14 cellular contexts compared by ENCODE assay signal in the genomic region with DNA sequence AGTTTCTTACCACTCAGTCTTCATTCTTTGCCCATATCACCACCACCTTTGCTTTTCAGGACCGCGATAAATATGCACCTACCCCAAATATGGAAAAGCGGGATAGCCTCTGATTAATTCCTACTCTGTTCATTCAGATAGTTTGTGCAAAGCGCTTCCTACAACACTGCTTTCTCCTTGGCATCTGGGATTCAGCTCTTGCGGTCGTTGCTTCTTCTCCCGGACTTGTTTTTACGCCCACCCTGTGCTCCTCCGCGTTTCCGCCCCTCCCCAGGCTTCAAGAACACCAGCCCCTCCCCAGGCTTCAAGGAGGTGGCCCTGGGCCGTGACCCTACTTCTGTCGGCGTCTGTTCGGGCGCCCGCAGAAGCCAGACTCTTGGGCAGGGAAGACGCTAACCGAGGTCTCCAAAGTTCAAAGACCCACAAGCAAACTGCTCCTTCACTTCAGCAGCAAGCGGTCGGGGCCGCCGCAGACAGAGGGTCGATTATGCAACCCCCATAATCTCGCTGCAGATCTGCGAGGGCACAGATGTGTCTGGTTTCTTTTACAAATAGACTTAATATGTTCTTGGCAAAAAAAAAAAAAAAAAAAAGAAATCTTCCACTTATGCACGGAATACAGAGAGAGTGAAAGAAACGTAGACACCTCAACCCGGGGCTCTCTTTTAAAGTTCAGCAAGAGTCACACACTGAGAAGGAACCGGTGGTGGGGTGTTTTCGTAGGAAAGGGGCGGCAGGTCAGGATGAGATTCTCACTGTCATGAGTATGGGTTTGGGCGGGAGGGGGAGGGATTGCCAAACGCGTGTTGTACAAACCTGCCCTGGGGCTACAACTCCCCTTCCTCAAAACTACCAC. TPM values are rescaled to one million over a fixed set of nuclear protein-coding genes. Genes with fewer than 3 reads are reported as not detected.
DNase-seq lines count a peak whose midpoint lies in the region; ATAC-seq and TF ChIP-seq lines count a peak whose summit lies in the region.
"Had no signal": no experiment of that assay in that cellular context is flagged by ENCODE, and none has a peak within 500 bp of the region (broad histone marks: within the 10 kb centered on the region; RNA-seq: fewer than 3 reads in every experiment).

No MANE protein-coding gene starts in this region.

- no peaks in the 10 kb centered on the region for H3K9me3 Mint-ChIP-seq in stimulated activated naive CD8-positive, alpha-beta T cell treated with anti-CD3 and anti-CD28 coated beads, Interleukin-15, Interleukin-2, amounts not matched to agents 100 ng/mL and 50 ng/mL, for 24 hours
- H3K9me3 Mint-ChIP-seq in activated T-helper 1 cell treated with anti-CD3 and anti-CD28 coated beads, Interleukin-12 subunit alpha, Interleukin-12 subunit beta, Interleukin-2, Interleukin-4 antibody, amounts not matched to agents 30 ng/mL and 10 ng/mL and 1 ng/mL, durations not matched to agents 14 hours and 24 hours and 36 hours = no peaks in the 10 kb centered on the region
- no peaks in the 10 kb centered on the region for H3K9me3 Mint-ChIP-seq in type B pancreatic cell
- H3K9me3 Mint-ChIP-seq: activated naive CD4-positive, alpha-beta T cell treated with anti-CD3 and anti-CD28 coated beads, Interleukin-2, amount 50 U/mL, for 72 hours; dendritic cell treated with granulocyte-macrophage colony-stimulating factor and Interleukin-4, amounts not matched to agents 40 ng/mL and 50 ng/mL, for 4 days had no signal

- H3K4me1 ChIP-seq in mesodermal cell (ENCODE audit: control insufficient read depth, insufficient read depth, low read length, poor library complexity, severe bottlenecking) = peaks cover 30% of the 10 kb centered on the region

- H3K36me3 ChIP-seq in mesodermal cell (ENCODE audit: control insufficient read depth, insufficient read depth, low read length) = no peaks in the 10 kb centered on the region
- H3K36me3 ChIP-seq: ovary had no signal

- DNase-seq in stimulated activated naive CD8-positive, alpha-beta T cell treated with anti-CD3 and anti-CD28 coated beads, Interleukin-15, Interleukin-2, amounts not matched to agents 100 U/mL and 50 U/mL, for 24 hours = no peak
- DNase-seq in activated T-helper 1 cell treated with anti-CD3 and anti-CD28 coated beads, Interleukin-12 subunit alpha, Interleukin-12 subunit beta, Interleukin-2, Interleukin-4 antibody, amounts not matched to agents 30 ng/mL and 10 ng/mL and 1 ng/mL, durations not matched to agents 14 hours and 24 hours and 36 hours (ENCODE audit: low spot score) = no peak
- DNase-seq in type B pancreatic cell (ENCODE audit: extremely low spot score, unreplicated experiment) = no peak
- DNase-seq: C1 segment of cervical spinal cord; left ventricle myocardium superior; ovary; stimulated activated naive CD4-positive, alpha-beta T cell had no signal

- H3K36me3 Mint-ChIP-seq in stimulated activated naive CD8-positive, alpha-beta T cell treated with anti-CD3 and anti-CD28 coated beads, Interleukin-15, Interleukin-2, amounts not matched to agents 100 ng/mL and 50 ng/mL, for 24 hours (ENCODE audit: low read depth) = peaks cover 4% of the 10 kb centered on the region
- peaks cover 8% of the 10 kb centered on the region for H3K36me3 Mint-ChIP-seq in activated T-helper 1 cell treated with anti-CD3 and anti-CD28 coated beads, Interleukin-12 subunit alpha, Interleukin-12 subunit beta, Interleukin-2, Interleukin-4 antibody, amounts not matched to agents 30 ng/mL and 10 ng/mL and 1 ng/mL, durations not matched to agents 14 hours and 24 hours and 36 hours (ENCODE audit: low read depth)
- H3K36me3 Mint-ChIP-seq in type B pancreatic cell = peaks cover 30% of the 10 kb centered on the region

- peaks cover 48% of the 10 kb centered on the region for H3K4me1 Mint-ChIP-seq in stimulated activated naive CD8-positive, alpha-beta T cell treated with anti-CD3 and anti-CD28 coated beads, Interleukin-15, Interleukin-2, amounts not matched to agents 100 ng/mL and 50 ng/mL, for 24 hours (ENCODE audit: low read depth)
- peaks cover 26% of the 10 kb centered on the region for H3K4me1 Mint-ChIP-seq in activated T-helper 1 cell treated with anti-CD3 and anti-CD28 coated beads, Interleukin-12 subunit alpha, Interleukin-12 subunit beta, Interleukin-2, Interleukin-4 antibody, amounts not matched to agents 30 ng/mL and 10 ng/mL and 1 ng/mL, durations not matched to agents 14 hours and 24 hours and 36 hours (ENCODE audit: low read depth)
- peaks cover 50% of the 10 kb centered on the region for H3K4me1 Mint-ChIP-seq in type B pancreatic cell (ENCODE audit: unreplicated experiment)

- H3K27ac Mint-ChIP-seq in stimulated activated naive CD8-positive, alpha-beta T cell treated with anti-CD3 and anti-CD28 coated beads, Interleukin-15, Interleukin-2, amounts not matched to agents 100 ng/mL and 50 ng/mL, for 24 hours = no peak overlapping the region
- peak overlapping the region; percentile 40 for H3K27ac Mint-ChIP-seq in activated T-helper 1 cell treated with anti-CD3 and anti-CD28 coated beads, Interleukin-12 subunit alpha, Interleukin-12 subunit beta, Interleukin-2, Interleukin-4 antibody, amounts not matched to agents 30 ng/mL and 10 ng/mL and 1 ng/mL, durations not matched to agents 14 hours and 24 hours and 36 hours
- peak overlapping the region; percentile 82 for H3K27ac Mint-ChIP-seq in type B pancreatic cell
- H3K27ac Mint-ChIP-seq: dendritic cell treated with granulocyte-macrophage colony-stimulating factor and Interleukin-4, amounts not matched to agents 40 ng/mL and 50 ng/mL, for 4 days had no signal

- H3K4me3 ChIP-seq in mesodermal cell (ENCODE audit: extremely low read depth, insufficient read depth, low read length, poor library complexity, severe bottlenecking) = peak overlapping the region; percentile 22
- H3K4me3 ChIP-seq: ovary had no signal

- H3K27me3 Mint-ChIP-seq in stimulated activated naive CD8-positive, alpha-beta T cell treated with anti-CD3 and anti-CD28 coated beads, Interleukin-15, Interleukin-2, amounts not matched to agents 100 ng/mL and 50 ng/mL, for 24 hours = peaks cover 94% of the 10 kb centered on the region
- H3K27me3 Mint-ChIP-seq in activated T-helper 1 cell treated with anti-CD3 and anti-CD28 coated beads, Interleukin-12 subunit alpha, Interleukin-12 subunit beta, Interleukin-2, Interleukin-4 antibody, amounts not matched to agents 30 ng/mL and 10 ng/mL and 1 ng/mL, durations not matched to agents 14 hours and 24 hours and 36 hours (ENCODE audit: insufficient read depth) = peaks cover 88% of the 10 kb centered on the region
- H3K27me3 Mint-ChIP-seq in type B pancreatic cell = peaks cover 95% of the 10 kb centered on the region

- peak overlapping the region; percentile 10 for H3K4me3 Mint-ChIP-seq in stimulated activated naive CD8-positive, alpha-beta T cell treated with anti-CD3 and anti-CD28 coated beads, Interleukin-15, Interleukin-2, amounts not matched to agents 100 ng/mL and 50 ng/mL, for 24 hours
- H3K4me3 Mint-ChIP-seq in activated T-helper 1 cell treated with anti-CD3 and anti-CD28 coated beads, Interleukin-12 subunit alpha, Interleukin-12 subunit beta, Interleukin-2, Interleukin-4 antibody, amounts not matched to agents 30 ng/mL and 10 ng/mL and 1 ng/mL, durations not matched to agents 14 hours and 24 hours and 36 hours = no peak overlapping the region
- peak overlapping the region; percentile 99 for H3K4me3 Mint-ChIP-seq in type B pancreatic cell
- H3K4me3 Mint-ChIP-seq: dendritic cell treated with granulocyte-macrophage colony-stimulating factor and Interleukin-4, amounts not matched to agents 40 ng/mL and 50 ng/mL, for 4 days had no signal

- no peaks in the 10 kb centered on the region for H3K9me3 ChIP-seq in mesodermal cell (ENCODE audit: control insufficient read depth, low read length)
- H3K9me3 ChIP-seq: ovary had no signal

- intact Hi-C loops in activated T-helper 1 cell treated with anti-CD3 and anti-CD28 coated beads, Interleukin-12 subunit alpha, Interleukin-12 subunit beta, Interleukin-2, Interleukin-4 antibody, amounts not matched to agents 30 ng/mL and 10 ng/mL and 1 ng/mL, durations not matched to agents 14 hours and 24 hours and 36 hours (cut with micrococcal nuclease) = no loop called here

- WGBS in mesodermal cell (ENCODE audit: insufficient coverage in 2 of 2), 2 experiments = 0 to 1% methylated on average over 15 to 17 of the region's 35 CpGs

- ATAC-seq in stimulated activated naive CD8-positive, alpha-beta T cell treated with anti-CD3 and anti-CD28 coated beads, Interleukin-15, Interleukin-2, amounts not matched to agents 100 U/mL and 50 U/mL, for 24 hours = no peak
- no peak for ATAC-seq in HG03135 (IDR thresholded peaks at IDR 0.05; ENCODE audit: unreplicated experiment)
- ATAC-seq in GM18907 (IDR thresholded peaks at IDR 0.05; ENCODE audit: unreplicated experiment) = no peak
- no peak for ATAC-seq in GM19328 (IDR thresholded peaks at IDR 0.05; ENCODE audit: unreplicated experiment)
- ATAC-seq: activated naive CD4-positive, alpha-beta T cell treated with anti-CD3 and anti-CD28 coated beads, Interleukin-2, amount 50 U/mL, for 72 hours; left ventricle myocardium superior had no signal

- no peak overlapping the region for H3K27ac ChIP-seq in mesodermal cell (ENCODE audit: low read depth, low read length, severe bottlenecking)
- H3K27ac ChIP-seq: ovary had no signal

- TF ChIP-seq CTCF in type B pancreatic cell (conservative IDR thresholded peaks at IDR 0.05) = no peak

RNA-seq across cellular contexts. Expression of a gene that starts 2.0 kb away (rescaled TPM):
- total RNA-seq in activated T-helper 1 cell treated with anti-CD3 and anti-CD28 coated beads, Interleukin-12 subunit alpha, Interleukin-12 subunit beta, Interleukin-2, Interleukin-4 antibody, amounts not matched to agents 30 ng/mL and 10 ng/mL and 1 ng/mL, durations not matched to agents 14 hours and 24 hours and 36 hours = not detected in 2 replicates
- polyA plus RNA-seq in mesodermal cell (2013, experiment 1 of 2) = 6.0 TPM
- polyA plus RNA-seq in mesodermal cell (2013, experiment 2 of 2) = 4.1 TPM
- total RNA-seq in type B pancreatic cell (ENCODE audit: low replicate concordance) = 21.0 and 37.9 TPM in 2 replicates
- total RNA-seq: activated naive CD4-positive, alpha-beta T cell treated with anti-CD3 and anti-CD28 coated beads, Interleukin-2, amount 50 U/mL, for 72 hours; left ventricle myocardium superior had no signal

RNA-seq across cellular contexts. Expression of a gene that starts 17.3 kb away (rescaled TPM):
- not detected in 2 replicates for total RNA-seq in activated T-helper 1 cell treated with anti-CD3 and anti-CD28 coated beads, Interleukin-12 subunit alpha, Interleukin-12 subunit beta, Interleukin-2, Interleukin-4 antibody, amounts not matched to agents 30 ng/mL and 10 ng/mL and 1 ng/mL, durations not matched to agents 14 hours and 24 hours and 36 hours
- polyA plus RNA-seq in mesodermal cell (2013, experiment 1 of 2) = 1.6 TPM
- polyA plus RNA-seq in mesodermal cell (2013, experiment 2 of 2) = 1.0 TPM
- 3.5 and 25.5 TPM in 2 replicates for total RNA-seq in type B pancreatic cell (ENCODE audit: low replicate concordance)
- total RNA-seq: activated naive CD4-positive, alpha-beta T cell treated with anti-CD3 and anti-CD28 coated beads, Interleukin-2, amount 50 U/mL, for 72 hours; left ventricle myocardium superior had no signal

Comparison
In these comparisons a context has a peak if more than half of its experiments do, and no peak if none do; other contexts are left out.
1. RNA of a gene that starts 2.0 kb away (total RNA-seq): 21.0 to 37.9 TPM in type B pancreatic cell; not detected in activated T-helper 1 cell treated with anti-CD3 and anti-CD28 coated beads, Interleukin-12 subunit alpha, Interleukin-12 subunit beta, Interleukin-2, Interleukin-4 antibody, amounts not matched to agents 30 ng/mL and 10 ng/mL and 1 ng/mL, durations not matched to agents 14 hours and 24 hours and 36 hours; every median in the first group is over 10 times any median in the second.